In the genomic region with DNA sequence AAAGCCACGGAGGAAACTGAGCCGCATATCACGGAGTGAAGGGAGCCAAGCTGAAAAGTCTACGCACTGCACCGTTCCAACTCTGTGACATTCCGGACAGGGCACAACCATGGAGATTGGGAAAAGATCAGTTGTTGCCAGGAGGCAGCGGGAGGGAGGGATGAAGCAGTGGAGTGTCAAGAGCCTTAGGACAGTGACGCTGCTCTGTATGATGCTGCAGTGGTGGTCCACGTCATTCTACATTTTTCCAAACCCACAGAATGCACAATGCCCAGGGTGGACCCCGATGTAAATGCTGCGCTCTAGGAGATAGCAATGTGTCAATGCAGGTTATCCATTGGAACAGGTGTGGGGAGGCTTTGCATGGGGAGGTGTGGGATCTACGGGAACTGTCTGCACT, we compare ENCODE assay signal across 18 cellular contexts. TPM values are rescaled to one million over a fixed set of nuclear protein-coding genes. Genes with fewer than 3 reads are reported as not detected.
DNase-seq lines count a peak whose midpoint lies in the region; ATAC-seq, FAIRE-seq and TF ChIP-seq lines count a peak whose summit lies in the region.
"Had no signal": no experiment of that assay in that cellular context is flagged by ENCODE, and none has a peak within 500 bp of the region (broad histone marks: within the 10 kb centered on the region; RNA-seq: fewer than 3 reads in every experiment).

No MANE protein-coding gene starts in this region.

- CTCF ChIA-PET in H1 (lab: Charles Lee; ENCODE audit: partially characterized antibody): interaction anchor here (0.6 to 37.7 kb wide), 4 partner anchors 10 to 418 kb away, joined by 3 to 908 read pairs (median 193); a partner anchor contains a TSS
- CTCF ChIA-PET in RWPE1 (lab: Yijun Ruan, JAX): interaction anchor here (0.7 to 1.0 kb wide), 2 partner anchors 11 to 65 kb away, joined by 3 read pairs; no protein-coding TSS in a partner anchor

- H4K8ac ChIP-seq in H1 (ENCODE audit: extremely low read depth, insufficient read depth, low read length): no peak overlapping the region

- no peak overlapping the region for H2BK20ac ChIP-seq in H1 (ENCODE audit: low read length)

- no peak overlapping the region for H3K4me3 Mint-ChIP-seq in nephron progenitor cell
- H3K4me3 Mint-ChIP-seq: CD14-positive monocyte; CD4-positive, alpha-beta T cell; GM23338; HFFc6 had no signal

- DNase-seq in H1 (ENCODE audit: low read depth in 1 of 2, low spot score in 2 of 2) (no peak), posterior vena cava (ENCODE audit: low spot score) (peak; percentile 62), RWPE1 (ENCODE audit: low spot score) (no peak), nephron progenitor cell (no peak)
- DNase-seq: Calu3; CD4-positive, alpha-beta T cell; COR-L47; DMS53; DMS79 treated with DMSO at 0.1 percent for 48 hours; GF-D8; HFFc6 had no signal

- H4K91ac ChIP-seq in H1 (replicated peaks; ENCODE audit: insufficient read length, low read length): no peak overlapping the region

- TF ChIP-seq CTCF in H1 (IDR thresholded peaks at IDR 0.05; ENCODE audit: control extremely low read depth in 1 of 3, insufficient read depth in 1 of 3, low read depth in 1 of 3, low read length in 3 of 3) (no peak), gastroesophageal sphincter (IDR thresholded peaks at IDR 0.05) (no peak), RWPE1 (conservative IDR thresholded peaks at IDR 0.05; ENCODE audit: low read depth) (no peak), nephron progenitor cell (IDR thresholded peaks at IDR 0.05) (no peak)

- H3K9me3 Mint-ChIP-seq in nephron progenitor cell: no peaks in the 10 kb centered on the region
- H3K9me3 Mint-ChIP-seq: CD14-positive monocyte; CD4-positive, alpha-beta T cell; HFFc6 had no signal

- H3K56ac ChIP-seq in H1 (replicated peaks; ENCODE audit: insufficient read length, low read depth, low read length): no peak overlapping the region

- H2BK15ac ChIP-seq in H1 (ENCODE audit: low read length): no peak overlapping the region

- no peaks in the 10 kb centered on the region for H3K36me3 ChIP-seq in BLaER1 treated with 17β-estradiol and CSF1 and Interleukin-3, amounts not matched to agents 10 nM and 100 nM
- H3K36me3 ChIP-seq in H1 (ENCODE audit: control insufficient read depth in 2 of 4, insufficient read depth in 4 of 4, low read length in 3 of 4) (no peaks in the 10 kb centered on the region), gastroesophageal sphincter (no peaks in the 10 kb centered on the region)
- H3K36me3 ChIP-seq: HAP-1 had no signal

- peak overlapping the region in 4 of 11 experiments; percentile 12 to 78 (median 68); a peak in 4 of 22 replicates for H3K9ac ChIP-seq in BLaER1 treated with 17β-estradiol and CSF1 and Interleukin-3, amounts not matched to agents 10 nM and 100 nM
- no peak overlapping the region for H3K9ac ChIP-seq in H1 (replicated peaks in 1 of 4; ENCODE audit: extremely low read depth in 1 of 4, low read depth in 3 of 4, low read length in 3 of 4)

- H3K23ac ChIP-seq in H1 (ENCODE audit: insufficient read length): no peak overlapping the region

- no peak for FAIRE-seq in H1 (lab: Jason Lieb, UNC)
- FAIRE-seq: GM18507, H54 had no signal

- no peak overlapping the region for H2AK5ac ChIP-seq in H1 (ENCODE audit: low read depth, low read length)

- no peak overlapping the region for H4K5ac ChIP-seq in H1 (ENCODE audit: insufficient read length, low read depth, low read length)

- no peak for TF ChIP-seq POLR2A in H1 (IDR thresholded peaks at IDR 0.05; ENCODE audit: control extremely low read depth in 1 of 2, low read depth in 2 of 2, low read length in 2 of 2)
- TF ChIP-seq POLR2A in gastroesophageal sphincter (IDR thresholded peaks at IDR 0.05): no peak

- 0 out of 2 replicates have a peak overlapping the region, but pooled peaks have one; percentile 27 for H2BK12ac ChIP-seq in H1 (ENCODE audit: low read depth, low read length)

- POLR2A ChIA-PET in H1 (lab: Charles Lee; ENCODE audit: partially characterized antibody): no interaction called here
- POLR2A ChIA-PET in RWPE1 (lab: Yijun Ruan, JAX; ENCODE audit: low non-redundant PET): no interaction called here

- intact Hi-C loops in posterior vena cava (cut with DNase I): no loop called here

- H3K27me3 Mint-ChIP-seq in nephron progenitor cell (ENCODE audit: low read depth, poor library complexity): peaks cover 40% of the 10 kb centered on the region

- H3K14ac ChIP-seq in H1 (ENCODE audit: insufficient read length): no peak overlapping the region

- no peaks in the 10 kb centered on the region for H3K79me1 ChIP-seq in H1 (ENCODE audit: low read depth, low read length)

- H3K23me2 ChIP-seq in H1 (ENCODE audit: low read depth, low read length): no peaks in the 10 kb centered on the region

- H3K4me1 Mint-ChIP-seq in nephron progenitor cell: peaks cover 8% of the 10 kb centered on the region

- H3K27ac ChIP-seq in BLaER1 treated with 17β-estradiol and CSF1 and Interleukin-3, amounts not matched to agents 10 nM and 100 nM: peak overlapping the region in 5 of 11 experiments; percentile 67 to 89 (median 80); a peak in 7 of 22 replicates
- H3K27ac ChIP-seq in H1 (ENCODE audit: low read depth, low read length) (no peak overlapping the region), gastroesophageal sphincter (no peak overlapping the region), RWPE1 (no peak overlapping the region)

- no peak overlapping the region; the same call in 1 of the 2 replicates for H2AFZ ChIP-seq in H1 (ENCODE audit: low read length)
- H2AFZ ChIP-seq: GM23338 had no signal

- peak overlapping the region; percentile 77 to 100 (median 90); a peak in 20 of 22 replicates for H3K4me2 ChIP-seq in BLaER1 treated with 17β-estradiol and CSF1 and Interleukin-3, amounts not matched to agents 10 nM and 100 nM
- no peak overlapping the region for H3K4me2 ChIP-seq in H1 (ENCODE audit: insufficient read depth in 1 of 2, low read depth in 2 of 2, low read length in 2 of 2)
- H3K4me2 ChIP-seq: GM23338 had no signal

- no peak overlapping the region for H3K27ac Mint-ChIP-seq in nephron progenitor cell
- H3K27ac Mint-ChIP-seq: CD4-positive, alpha-beta T cell; GM23338; HFFc6 had no signal

- no peaks in the 10 kb centered on the region for H3K79me2 ChIP-seq in H1 (ENCODE audit: control insufficient read depth in 1 of 2, insufficient read depth in 2 of 2, low read length in 2 of 2)

- H3K4me1 ChIP-seq in BLaER1 treated with 17β-estradiol and CSF1 and Interleukin-3, amounts not matched to agents 10 nM and 100 nM: peaks cover 92 to 100% (median 100%) of the 10 kb centered on the region in 10 experiments
- peaks cover 0 to 9% (median 5%) of the 10 kb centered on the region in 4 experiments; a peak in 5 of 7 replicates for H3K4me1 ChIP-seq in H1 (replicated peaks in 1 of 4; ENCODE audit: control insufficient read depth in 3 of 4, insufficient read depth in 4 of 4, low read length in 3 of 4)
- no peaks in the 10 kb centered on the region for H3K4me1 ChIP-seq in gastroesophageal sphincter
- H3K4me1 ChIP-seq: HAP-1 had no signal

- H3K36me3 Mint-ChIP-seq in nephron progenitor cell (ENCODE audit: low read depth): no peaks in the 10 kb centered on the region
- H3K36me3 Mint-ChIP-seq: CD14-positive monocyte had no signal

- no peak overlapping the region for H3K4me3 ChIP-seq in BLaER1 treated with 17β-estradiol and CSF1 and Interleukin-3, amounts not matched to agents 10 nM and 100 nM
- no peak overlapping the region for H3K4me3 ChIP-seq in H1 (ENCODE audit: extremely low read depth in 1 of 4, insufficient read depth in 2 of 4, low read depth in 3 of 4, low read length in 4 of 4)
- no peak overlapping the region for H3K4me3 ChIP-seq in gastroesophageal sphincter
- H3K4me3 ChIP-seq: GM23338, HAP-1 had no signal

- no peak overlapping the region for H2BK5ac ChIP-seq in H1 (ENCODE audit: low read depth, low read length)

- peaks cover 0 to 43% (median 0%) of the 10 kb centered on the region in 11 experiments; a peak in 8 of 22 replicates for H3K27me3 ChIP-seq in BLaER1 treated with 17β-estradiol and CSF1 and Interleukin-3, amounts not matched to agents 10 nM and 100 nM
- H3K27me3 ChIP-seq in H1 (replicated peaks in 1 of 4; ENCODE audit: control insufficient read depth in 3 of 4, extremely low read depth in 1 of 4, insufficient read depth in 3 of 4, low read length in 3 of 4): no peaks in the 10 kb centered on the region; a peak in 2 of 7 replicates
- H3K27me3 ChIP-seq in gastroesophageal sphincter: peaks cover 31% of the 10 kb centered on the region

- H3K4ac ChIP-seq in H1 (replicated peaks; ENCODE audit: insufficient read length, low read depth, low read length): no peak overlapping the region

- H3K9me3 ChIP-seq in BLaER1 treated with 17β-estradiol and CSF1 and Interleukin-3, amounts not matched to agents 10 nM and 100 nM (replicated peaks in 1 of 11): no peaks in the 10 kb centered on the region
- H3K9me3 ChIP-seq in H1 (ENCODE audit: insufficient read depth in 2 of 2, low read depth in 1 of 2, low read length in 1 of 2) (no peaks in the 10 kb centered on the region), gastroesophageal sphincter (no peaks in the 10 kb centered on the region)
- H3K9me3 ChIP-seq: HAP-1 had no signal

- TF ChIP-seq EP300 in H1 (IDR thresholded peaks at IDR 0.05; ENCODE audit: borderline replicate concordance in 1 of 2, low read depth in 2 of 2, low read length in 2 of 2) (no peak), gastroesophageal sphincter (IDR thresholded peaks at IDR 0.05) (no peak)

- no peak overlapping the region for H3K18ac ChIP-seq in H1 (ENCODE audit: extremely low read depth, low read length)

- ATAC-seq in gastroesophageal sphincter: no peak
- ATAC-seq: GM23338 had no signal

- no peak for TF ChIP-seq RAD21 in H1 (IDR thresholded peaks at IDR 0.05 in 1 of 2, conservative IDR thresholded peaks at IDR 0.05 in 1 of 2; ENCODE audit: low read depth in 2 of 2, low read length in 2 of 2)

- H4K20me1 ChIP-seq in BLaER1 treated with 17β-estradiol and CSF1 and Interleukin-3, amounts not matched to agents 10 nM and 100 nM: 0 out of 22 replicates have a peak, but pooled peaks cover 0 to 4% (median 0%) of the 10 kb centered on the region in 11 experiments
- no peaks in the 10 kb centered on the region for H4K20me1 ChIP-seq in H1 (replicated peaks in 1 of 2; ENCODE audit: control insufficient read depth in 1 of 2, insufficient read depth in 2 of 2, low read length in 2 of 2)

- H2BK120ac ChIP-seq in H1 (replicated peaks; ENCODE audit: low read depth, low read length): no peak overlapping the region

- 88% methylated on average over 12 of the region's 12 CpGs; no CpG with 5 or more reads in 1 of the 2 experiments for WGBS in H1 (ENCODE audit: extremely low coverage in 1 of 2, insufficient coverage in 1 of 2, insufficient read length in 1 of 2, insufficient replicate concordance in 2 of 2, low coverage in 1 of 2, low lambda C conversion rate in 2 of 2, missing lambda C conversion rate in 1 of 2), 2 experiments
- WGBS in gastroesophageal sphincter (ENCODE audit: low coverage in 1 of 2), 2 donors: 78 to 89% methylated on average over 10 to 11 of the region's 12 CpGs

RNA-seq across cellular contexts. Expression of a gene that starts 7.5 kb away (rescaled TPM):
- total RNA-seq in H1 (2021; fragmentation: NEBNext Ultra II Directional; extraction: Animal tissue kit (Norgen Biotek cat#: 25700)): 29.1 and 34.0 TPM in 2 replicates
- 43.1 and 55.7 TPM in 2 replicates for polyA plus RNA-seq in H1 (2011; rRNA removed)
- 24.1 TPM for polyA plus RNA-seq in H1 (2011; cell fraction: cytosol; rRNA removed)
- polyA plus RNA-seq in H1 (2011; cell fraction: nucleus; rRNA removed): 61.1 TPM
- 24.6 to 36.6 TPM (median 30.1 TPM) in 4 replicates for polyA plus RNA-seq in H1 (2012, experiment 1 of 2)
- 30.5 TPM for polyA plus RNA-seq in H1 (2012, experiment 2 of 2)
- polyA plus RNA-seq in H1 (2013, experiment 1 of 2): 46.0 TPM
- 45.6 TPM for polyA plus RNA-seq in H1 (2013, experiment 2 of 2)
- polyA minus RNA-seq in H1 (2011; rRNA and poly(A)+ RNA removed): 30.6 and 54.0 TPM in 2 replicates
- polyA minus RNA-seq in H1 (2011; cell fraction: cytosol; rRNA and poly(A)+ RNA removed): 20.2 TPM
- 24.3 TPM for polyA minus RNA-seq in H1 (2011; cell fraction: nucleus; rRNA and poly(A)+ RNA removed)
- total RNA-seq in posterior vena cava: 10 to 100 TPM; 48.9 to 52.6 TPM
- total RNA-seq in gastroesophageal sphincter: 100 to 1,000 TPM in 2 of 4 donors, 10 to 100 TPM in 2; 95.7 to 137 (median 101) TPM

Comparison
In these comparisons a context has a peak if more than half of its experiments do, and no peak if none do; other contexts are left out.
1. H3K4me2 ChIP-seq: peak in BLaER1 treated with 17β-estradiol and CSF1 and Interleukin-3, amounts not matched to agents 10 nM and 100 nM (11 of 11); none in H1 (0 of 2).